Comparison of ENCODE assay signal across 16 cellular contexts in genomic region chr11:34267440-34267839, GRCh38.
DNase-seq lines count a peak whose midpoint lies in the region; TF ChIP-seq lines count a peak whose summit lies in the region.
"Had no signal": no experiment of that assay in that cellular context is flagged by ENCODE, and none has a peak within 500 bp of the region (broad histone marks: within the 10 kb centered on the region; RNA-seq: fewer than 3 reads in every experiment).

No MANE protein-coding gene starts in this region.

- peak overlapping the region; percentile 56 for H3K4me2 ChIP-seq in Loucy (ENCODE audit: low read depth, low read length, poor library complexity, severe bottlenecking)

- no peaks in the 10 kb centered on the region for H3K9me2 ChIP-seq in Loucy (replicated peaks; ENCODE audit: low read depth, low read length)

- H3K27ac ChIP-seq in A673 (ENCODE audit: low read depth, low read length, poor library complexity, severe bottlenecking) (peak overlapping the region; percentile 65), coronary artery (peak overlapping the region; percentile 27 to 68), ovary (peak overlapping the region; percentile 16 to 60)
- H3K27ac ChIP-seq: upper lobe of right lung had no signal

- intact Hi-C loops in A673 (cut with micrococcal nuclease; ENCODE audit: unreplicated experiment) (loop anchor here (5.0 kb wide), 1 partner anchor 90 kb away; the partner anchor contains the start of gene ABTB2), ovary (cut with DNase I) (loop anchor here in 1 of 4 donors (10.0 kb wide), 1 partner anchor 53 kb away; no protein-coding TSS in a partner anchor)
- intact Hi-C loops in activated CD4-positive, alpha-beta memory T cell treated with anti-CD3 and anti-CD28 coated beads for 36 hours (cut with micrococcal nuclease) = no loop called here

- H3K4me1 ChIP-seq in A673 (ENCODE audit: insufficient read depth, low read length, poor library complexity, severe bottlenecking) (peaks cover 35% of the 10 kb centered on the region), Loucy (ENCODE audit: insufficient read depth, low read length, poor library complexity, severe bottlenecking) (peaks cover 69% of the 10 kb centered on the region), ovary (ENCODE audit: insufficient read depth) (peaks cover 6% of the 10 kb centered on the region)

- H3K36me3 ChIP-seq in A673 (ENCODE audit: insufficient read depth, low read length, poor library complexity, severe bottlenecking) (no peaks in the 10 kb centered on the region), Loucy (ENCODE audit: insufficient read depth, low read length) (no peaks in the 10 kb centered on the region), ovary (no peaks in the 10 kb centered on the region)
- H3K36me3 ChIP-seq: adrenal gland, upper lobe of right lung had no signal

- no peak overlapping the region for H3K4me3 ChIP-seq in A673 (ENCODE audit: low read depth, low read length, poor library complexity, severe bottlenecking)
- H3K4me3 ChIP-seq in Loucy (ENCODE audit: low read length, poor library complexity, severe bottlenecking) = no peak overlapping the region
- H3K4me3 ChIP-seq in coronary artery = no peak overlapping the region
- H3K4me3 ChIP-seq in ovary = no peak overlapping the region
- H3K4me3 ChIP-seq: adrenal gland, upper lobe of right lung had no signal

- POLR2A ChIA-PET in A673 (lab: Charles Lee; ENCODE audit: low non-redundant PET) = no interaction called here
- POLR2A ChIA-PET in activated CD4-positive, alpha-beta memory T cell treated with anti-CD3 and anti-CD28 coated beads for 36 hours (lab: Charles Lee) = no interaction called here

- H3K27me3 ChIP-seq in A673 (replicated peaks; ENCODE audit: insufficient read depth, low read depth, low read length, poor library complexity) = no peaks in the 10 kb centered on the region
- H3K27me3 ChIP-seq in Loucy (ENCODE audit: insufficient read depth, low read length, poor library complexity, severe bottlenecking) = no peaks in the 10 kb centered on the region
- no peaks in the 10 kb centered on the region for H3K27me3 ChIP-seq in ovary
- H3K27me3 ChIP-seq: adrenal gland, upper lobe of right lung had no signal

- BruUV-seq in A673 (replicated peaks; lab: Mats Ljungman, UMichigan) = no TSS peak

- peak overlapping the region; percentile 53 for H3K9ac ChIP-seq in Loucy (ENCODE audit: low read depth, low read length, poor library complexity, severe bottlenecking)

- no peaks in the 10 kb centered on the region for H3K9me3 ChIP-seq in A673 (ENCODE audit: low read depth, low read length, poor library complexity, severe bottlenecking)
- H3K9me3 ChIP-seq in Loucy (ENCODE audit: insufficient read depth, low read depth, low read length) = no peaks in the 10 kb centered on the region
- H3K9me3 ChIP-seq in ovary = no peaks in the 10 kb centered on the region
- H3K9me3 ChIP-seq: adrenal gland, upper lobe of right lung had no signal

- TF ChIP-seq POLR2A in ovary (IDR thresholded peaks at IDR 0.05) = no peak

- peaks cover 5% of the 10 kb centered on the region; the same call in 1 of the 2 replicates for H3F3A ChIP-seq in Loucy (ENCODE audit: low read depth)

- H3K9me3 Mint-ChIP-seq in activated CD4-positive, alpha-beta memory T cell treated with anti-CD3 and anti-CD28 coated beads for 36 hours = no peaks in the 10 kb centered on the region
- H3K9me3 Mint-ChIP-seq: effector memory CD8-positive, alpha-beta T cell had no signal

- peaks cover 6% of the 10 kb centered on the region for H3K27me3 Mint-ChIP-seq in activated CD4-positive, alpha-beta memory T cell treated with anti-CD3 and anti-CD28 coated beads for 36 hours

- H2AFZ ChIP-seq in Loucy (ENCODE audit: low read length) = no peak overlapping the region

- 42 to 54% (median 47%) methylated on average over 3 of the region's 3 CpGs for WGBS in ovary, 3 donors

- H3K36me3 Mint-ChIP-seq in activated CD4-positive, alpha-beta memory T cell treated with anti-CD3 and anti-CD28 coated beads for 36 hours = no peaks in the 10 kb centered on the region

- TF ChIP-seq CTCF in A673 (conservative IDR thresholded peaks at IDR 0.05; ENCODE audit: low read depth, low read length) (no peak), Loucy (conservative IDR thresholded peaks at IDR 0.05; ENCODE audit: low read length) (no peak), coronary artery (IDR thresholded peaks at IDR 0.05) (no peak), ovary (IDR thresholded peaks at IDR 0.05) (no peak)

- no peaks in the 10 kb centered on the region for H4K20me1 ChIP-seq in Loucy (ENCODE audit: insufficient read depth, low read length, poor library complexity, severe bottlenecking)

- TF ChIP-seq EP300 in ovary (IDR thresholded peaks at IDR 0.05) = no peak

- no peak overlapping the region for H3K27ac Mint-ChIP-seq in activated CD4-positive, alpha-beta memory T cell treated with anti-CD3 and anti-CD28 coated beads for 36 hours
- H3K27ac Mint-ChIP-seq: effector memory CD8-positive, alpha-beta T cell had no signal

- peaks cover 2% of the 10 kb centered on the region for H3K4me1 Mint-ChIP-seq in activated CD4-positive, alpha-beta memory T cell treated with anti-CD3 and anti-CD28 coated beads for 36 hours (ENCODE audit: low read depth)

- H3K79me2 ChIP-seq in Loucy (ENCODE audit: insufficient read depth, low read length) = no peaks in the 10 kb centered on the region

- no peak overlapping the region for H3K4me3 Mint-ChIP-seq in activated CD4-positive, alpha-beta memory T cell treated with anti-CD3 and anti-CD28 coated beads for 36 hours
- H3K4me3 Mint-ChIP-seq: effector memory CD8-positive, alpha-beta T cell had no signal

- CTCF ChIA-PET in A673 (lab: Charles Lee) = no interaction called here
- CTCF ChIA-PET in activated CD4-positive, alpha-beta memory T cell treated with anti-CD3 and anti-CD28 coated beads for 36 hours (lab: Charles Lee) = no interaction called here

- DNase-seq in A673 (ENCODE audit: low spot score) (no peak), coronary artery (ENCODE audit: low spot score) (no peak), ovary (no peak), cortex of kidney (lab: John Stamatoyannopoulos, UW) (no peak), NCI-H128 (lab: John Stamatoyannopoulos, UW; ENCODE audit: unreplicated experiment) (no peak), NCI-H2029 treated with DMSO at 0.1 percent for 48 hours (lab: John Stamatoyannopoulos, UW) (no peak)
- no peak for DNase-seq in activated CD4-positive, alpha-beta memory T cell treated with anti-CD3 and anti-CD28 coated beads for 36 hours
- DNase-seq: activated CD4-positive, alpha-beta T cell treated with anti-CD3 and anti-CD28 coated beads for 1 hour; adrenal gland; central memory CD4-positive, alpha-beta T cell; effector memory CD8-positive, alpha-beta T cell; mesendoderm; MM.1S; NCI-H1930; upper lobe of right lung had no signal
